ENCODE assay signal across 18 cellular contexts in the genomic region with DNA sequence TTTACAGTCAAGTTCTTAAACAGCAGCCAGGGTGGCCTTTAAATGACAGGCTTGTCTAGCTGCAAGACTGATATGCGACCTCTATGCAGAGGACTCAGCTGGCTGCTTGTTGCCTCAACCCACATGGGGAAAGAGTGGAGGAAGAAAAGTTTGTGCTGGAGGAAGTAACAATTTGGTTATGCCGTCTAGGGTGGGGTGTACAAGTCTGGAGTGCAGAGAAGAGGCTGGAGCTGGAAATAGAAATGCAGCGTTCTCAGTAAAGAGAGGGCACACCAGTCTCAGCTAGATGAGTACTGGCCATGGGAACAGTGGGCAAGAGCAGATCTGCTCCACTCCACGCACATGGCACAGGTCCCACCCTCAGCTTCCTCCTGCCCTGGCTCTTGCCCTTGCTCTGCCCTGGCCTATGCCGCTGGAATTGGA. TPM values are rescaled to one million over a fixed set of nuclear protein-coding genes. Genes with fewer than 3 reads are reported as not detected.
DNase-seq lines count a peak whose midpoint lies in the region; ATAC-seq and TF ChIP-seq lines count a peak whose summit lies in the region.
"Had no signal": no experiment of that assay in that cellular context is flagged by ENCODE, and none has a peak within 500 bp of the region (broad histone marks: within the 10 kb centered on the region; RNA-seq: fewer than 3 reads in every experiment).

No MANE protein-coding gene starts in this region.

- intact Hi-C loops in Right ventricle myocardium inferior (cut with DNase I): no loop called here
- intact Hi-C loops in left ventricle myocardium inferior (cut with micrococcal nuclease): loop anchor here (2.0 kb wide), 1 partner anchor 28 kb away; no protein-coding TSS in a partner anchor
- intact Hi-C loops in activated T-helper 1 cell treated with anti-CD3 and anti-CD28 coated beads, Interleukin-12 subunit alpha, Interleukin-12 subunit beta, Interleukin-2, Interleukin-4 antibody, amounts not matched to agents 30 ng/mL and 10 ng/mL and 1 ng/mL, durations not matched to agents 14 hours and 24 hours and 36 hours (cut with micrococcal nuclease): no loop called here
- intact Hi-C loops in left lung (cut with DNase I): no loop called here

- no peaks in the 10 kb centered on the region for H3K9me3 Mint-ChIP-seq in activated T-helper 1 cell treated with anti-CD3 and anti-CD28 coated beads, Interleukin-12 subunit alpha, Interleukin-12 subunit beta, Interleukin-2, Interleukin-4 antibody, amounts not matched to agents 30 ng/mL and 10 ng/mL and 1 ng/mL, durations not matched to agents 14 hours and 24 hours and 36 hours
- H3K9me3 Mint-ChIP-seq in stimulated activated memory B cell treated with anti-CD40 and anti-IgM and Interleukin-4, amounts not matched to agents 10 μg/mL and 1 μg/mL and 100 μg/mL, for 72 hours: no peaks in the 10 kb centered on the region

- ATAC-seq in Right ventricle myocardium inferior (peak; percentile 16), left lung (peak; percentile 59), GM18870 (IDR thresholded peaks at IDR 0.05; ENCODE audit: unreplicated experiment) (no peak)
- peak; percentile 84 for ATAC-seq in stimulated activated memory B cell treated with anti-CD40 and anti-IgM and Interleukin-4, amounts not matched to agents 10 μg/mL and 1 μg/mL and 100 μg/mL, for 72 hours
- ATAC-seq: foreskin keratinocyte had no signal

- H3K27ac ChIP-seq in left ventricle myocardium inferior (replicated peaks) (no peak overlapping the region), left lung (peak overlapping the region in 1 of 2 donors; percentile 72)
- H3K27ac ChIP-seq: coronary artery, foreskin keratinocyte, SK-N-MC had no signal

- no peak for DNase-seq in Right ventricle myocardium inferior (ENCODE audit: missing footprints)
- DNase-seq in left ventricle myocardium inferior: no peak
- no peak for DNase-seq in activated T-helper 1 cell treated with anti-CD3 and anti-CD28 coated beads, Interleukin-12 subunit alpha, Interleukin-12 subunit beta, Interleukin-2, Interleukin-4 antibody, amounts not matched to agents 30 ng/mL and 10 ng/mL and 1 ng/mL, durations not matched to agents 14 hours and 24 hours and 36 hours (ENCODE audit: low spot score)
- DNase-seq in left lung: no peak
- DNase-seq in DMS153 (lab: John Stamatoyannopoulos, UW): no peak
- DNase-seq in NCI-H226: no peak
- DNase-seq: activated gamma-delta T cell treated with Interleukin-2 at 50 U/mL for 16 hours; AML-193; foreskin keratinocyte; IMR-90; NCI-H1048; NCI-H524; stimulated activated naive CD4-positive, alpha-beta T cell treated with Interleukin-2 at 50 U/mL for 16 hours had no signal

- no peak for TF ChIP-seq CTCF in left ventricle myocardium inferior (IDR thresholded peaks at IDR 0.05; ENCODE audit: borderline replicate concordance)
- no peak for TF ChIP-seq CTCF in left lung (IDR thresholded peaks at IDR 0.05)

- no peaks in the 10 kb centered on the region for H3K27me3 Mint-ChIP-seq in activated T-helper 1 cell treated with anti-CD3 and anti-CD28 coated beads, Interleukin-12 subunit alpha, Interleukin-12 subunit beta, Interleukin-2, Interleukin-4 antibody, amounts not matched to agents 30 ng/mL and 10 ng/mL and 1 ng/mL, durations not matched to agents 14 hours and 24 hours and 36 hours (ENCODE audit: insufficient read depth)
- no peaks in the 10 kb centered on the region for H3K27me3 Mint-ChIP-seq in stimulated activated memory B cell treated with anti-CD40 and anti-IgM and Interleukin-4, amounts not matched to agents 10 μg/mL and 1 μg/mL and 100 μg/mL, for 72 hours
- H3K27me3 Mint-ChIP-seq: progenitor cell of endocrine pancreas had no signal

- no peak overlapping the region for H3K4me3 ChIP-seq in left ventricle myocardium inferior
- H3K4me3 ChIP-seq in left lung: peak overlapping the region in 1 of 2 donors; percentile 9
- H3K4me3 ChIP-seq: coronary artery, SK-N-MC had no signal

- no peaks in the 10 kb centered on the region for H3K36me3 ChIP-seq in left ventricle myocardium inferior
- no peaks in the 10 kb centered on the region for H3K36me3 ChIP-seq in left lung

- H3K4me1 ChIP-seq in left ventricle myocardium inferior (no peaks in the 10 kb centered on the region), left lung (peaks cover 0 to 44% of the 10 kb centered on the region in 2 donors)
- H3K4me1 ChIP-seq: foreskin keratinocyte had no signal

- H3K27me3 ChIP-seq in left ventricle myocardium inferior (ENCODE audit: low read depth): no peaks in the 10 kb centered on the region
- H3K27me3 ChIP-seq in left lung: no peaks in the 10 kb centered on the region
- H3K27me3 ChIP-seq: foreskin keratinocyte had no signal

- peak overlapping the region; percentile 68 for H3K4me3 Mint-ChIP-seq in activated T-helper 1 cell treated with anti-CD3 and anti-CD28 coated beads, Interleukin-12 subunit alpha, Interleukin-12 subunit beta, Interleukin-2, Interleukin-4 antibody, amounts not matched to agents 30 ng/mL and 10 ng/mL and 1 ng/mL, durations not matched to agents 14 hours and 24 hours and 36 hours
- peak overlapping the region; percentile 65 for H3K4me3 Mint-ChIP-seq in stimulated activated memory B cell treated with anti-CD40 and anti-IgM and Interleukin-4, amounts not matched to agents 10 μg/mL and 1 μg/mL and 100 μg/mL, for 72 hours

- peaks cover 78% of the 10 kb centered on the region for H3K4me1 Mint-ChIP-seq in activated T-helper 1 cell treated with anti-CD3 and anti-CD28 coated beads, Interleukin-12 subunit alpha, Interleukin-12 subunit beta, Interleukin-2, Interleukin-4 antibody, amounts not matched to agents 30 ng/mL and 10 ng/mL and 1 ng/mL, durations not matched to agents 14 hours and 24 hours and 36 hours (ENCODE audit: low read depth)
- H3K4me1 Mint-ChIP-seq in stimulated activated memory B cell treated with anti-CD40 and anti-IgM and Interleukin-4, amounts not matched to agents 10 μg/mL and 1 μg/mL and 100 μg/mL, for 72 hours: peaks cover 45% of the 10 kb centered on the region

- peak overlapping the region; percentile 86 for H3K27ac Mint-ChIP-seq in activated T-helper 1 cell treated with anti-CD3 and anti-CD28 coated beads, Interleukin-12 subunit alpha, Interleukin-12 subunit beta, Interleukin-2, Interleukin-4 antibody, amounts not matched to agents 30 ng/mL and 10 ng/mL and 1 ng/mL, durations not matched to agents 14 hours and 24 hours and 36 hours
- H3K27ac Mint-ChIP-seq in stimulated activated memory B cell treated with anti-CD40 and anti-IgM and Interleukin-4, amounts not matched to agents 10 μg/mL and 1 μg/mL and 100 μg/mL, for 72 hours: peak overlapping the region; percentile 42
- H3K27ac Mint-ChIP-seq: progenitor cell of endocrine pancreas had no signal

- peaks cover 67% of the 10 kb centered on the region for H3K36me3 Mint-ChIP-seq in activated T-helper 1 cell treated with anti-CD3 and anti-CD28 coated beads, Interleukin-12 subunit alpha, Interleukin-12 subunit beta, Interleukin-2, Interleukin-4 antibody, amounts not matched to agents 30 ng/mL and 10 ng/mL and 1 ng/mL, durations not matched to agents 14 hours and 24 hours and 36 hours (ENCODE audit: low read depth)
- peaks cover 42% of the 10 kb centered on the region for H3K36me3 Mint-ChIP-seq in stimulated activated memory B cell treated with anti-CD40 and anti-IgM and Interleukin-4, amounts not matched to agents 10 μg/mL and 1 μg/mL and 100 μg/mL, for 72 hours

- no peaks in the 10 kb centered on the region for H3K9me3 ChIP-seq in left ventricle myocardium inferior (replicated peaks)
- no peaks in the 10 kb centered on the region for H3K9me3 ChIP-seq in left lung

RNA-seq across cellular contexts. Expression of gene FURIN, which starts 59.9 kb away (rescaled TPM):
- total RNA-seq in Right ventricle myocardium inferior (51.2 TPM), left ventricle myocardium inferior (42.7 TPM), left lung (100 to 1,000 TPM; 114 TPM)
- total RNA-seq in activated T-helper 1 cell treated with anti-CD3 and anti-CD28 coated beads, Interleukin-12 subunit alpha, Interleukin-12 subunit beta, Interleukin-2, Interleukin-4 antibody, amounts not matched to agents 30 ng/mL and 10 ng/mL and 1 ng/mL, durations not matched to agents 14 hours and 24 hours and 36 hours: 530 and 545 TPM in 2 replicates
